Comparison of ENCODE assay signal across 1 cellular context in the genomic region with DNA sequence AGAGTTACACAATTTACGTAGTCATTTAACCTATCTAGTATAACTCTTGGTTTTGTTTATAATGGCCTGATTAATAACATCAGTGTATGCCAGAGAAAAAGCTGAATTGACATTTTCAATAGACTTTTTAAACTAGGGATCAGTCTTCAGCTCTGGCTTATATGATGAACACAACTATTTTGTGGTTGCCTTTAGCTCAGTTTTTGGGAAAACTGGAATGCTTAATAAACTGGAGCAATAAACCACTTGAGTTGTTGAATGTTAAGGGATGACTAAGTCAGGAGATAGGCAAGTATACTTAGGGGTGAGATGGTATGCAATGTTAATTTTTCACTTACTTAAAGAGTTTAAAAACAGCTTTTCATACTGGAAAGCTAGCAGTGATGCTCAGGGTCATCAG.
TF ChIP-seq lines count a peak whose summit lies in the region.

No MANE protein-coding gene starts in this region.

TF ChIP-seq in SK-N-SH treated with all-trans-retinoic acid at 6 μM for 48 hours, 23 proteins besides CTCF, POLR2A, EP300 and RAD21 (continued from another document):
- TF ChIP-seq, protein P1, sequence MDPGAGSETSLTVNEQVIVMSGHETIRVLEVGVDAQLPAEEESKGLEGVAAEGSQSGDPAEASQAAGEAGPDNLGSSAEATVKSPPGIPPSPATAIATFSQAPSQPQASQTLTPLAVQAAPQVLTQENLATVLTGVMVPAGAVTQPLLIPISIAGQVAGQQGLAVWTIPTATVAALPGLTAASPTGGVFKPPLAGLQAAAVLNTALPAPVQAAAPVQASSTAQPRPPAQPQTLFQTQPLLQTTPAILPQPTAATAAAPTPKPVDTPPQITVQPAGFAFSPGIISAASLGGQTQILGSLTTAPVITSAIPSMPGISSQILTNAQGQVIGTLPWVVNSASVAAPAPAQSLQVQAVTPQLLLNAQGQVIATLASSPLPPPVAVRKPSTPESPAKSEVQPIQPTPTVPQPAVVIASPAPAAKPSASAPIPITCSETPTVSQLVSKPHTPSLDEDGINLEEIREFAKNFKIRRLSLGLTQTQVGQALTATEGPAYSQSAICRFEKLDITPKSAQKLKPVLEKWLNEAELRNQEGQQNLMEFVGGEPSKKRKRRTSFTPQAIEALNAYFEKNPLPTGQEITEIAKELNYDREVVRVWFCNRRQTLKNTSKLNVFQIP (CRISPR knock-in tag; IDR thresholded peaks at IDR 0.05; ENCODE audit: borderline replicate concordance, low read depth) = no peak
- no peak for TF ChIP-seq ZFP30 (CRISPR knock-in tag; IDR thresholded peaks at IDR 0.05)
- no peak for TF ChIP-seq BACH2 (CRISPR knock-in tag; IDR thresholded peaks at IDR 0.05; ENCODE audit: borderline replicate concordance)
- TF ChIP-seq, protein P2, sequence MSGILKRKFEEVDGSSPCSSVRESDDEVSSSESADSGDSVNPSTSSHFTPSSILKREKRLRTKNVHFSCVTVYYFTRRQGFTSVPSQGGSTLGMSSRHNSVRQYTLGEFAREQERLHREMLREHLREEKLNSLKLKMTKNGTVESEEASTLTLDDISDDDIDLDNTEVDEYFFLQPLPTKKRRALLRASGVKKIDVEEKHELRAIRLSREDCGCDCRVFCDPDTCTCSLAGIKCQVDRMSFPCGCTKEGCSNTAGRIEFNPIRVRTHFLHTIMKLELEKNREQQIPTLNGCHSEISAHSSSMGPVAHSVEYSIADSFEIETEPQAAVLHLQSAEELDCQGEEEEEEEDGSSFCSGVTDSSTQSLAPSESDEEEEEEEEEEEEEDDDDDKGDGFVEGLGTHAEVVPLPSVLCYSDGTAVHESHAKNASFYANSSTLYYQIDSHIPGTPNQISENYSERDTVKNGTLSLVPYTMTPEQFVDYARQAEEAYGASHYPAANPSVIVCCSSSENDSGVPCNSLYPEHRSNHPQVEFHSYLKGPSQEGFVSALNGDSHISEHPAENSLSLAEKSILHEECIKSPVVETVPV (CRISPR knock-in tag; IDR thresholded peaks at IDR 0.05) = no peak
- no peak for TF ChIP-seq GLIS3 (CRISPR knock-in tag; IDR thresholded peaks at IDR 0.05)
- no peak for TF ChIP-seq RARB (CRISPR knock-in tag; IDR thresholded peaks at IDR 0.05)
- TF ChIP-seq TCF4 (CRISPR knock-in tag; IDR thresholded peaks at IDR 0.05; ENCODE audit: borderline replicate concordance) = no peak
- TF ChIP-seq CSDC2 (CRISPR knock-in tag; IDR thresholded peaks at IDR 0.05) = no peak
- TF ChIP-seq ARNTL (CRISPR knock-in tag; IDR thresholded peaks at IDR 0.05; ENCODE audit: borderline replicate concordance, low read depth) = no peak
- TF ChIP-seq ZNF70 (CRISPR knock-in tag; IDR thresholded peaks at IDR 0.05) = no peak
- TF ChIP-seq PPARA (CRISPR knock-in tag; IDR thresholded peaks at IDR 0.05; ENCODE audit: borderline replicate concordance) = no peak
- TF ChIP-seq ZFP3 (CRISPR knock-in tag; IDR thresholded peaks at IDR 0.05) = no peak
- TF ChIP-seq, protein P3, sequence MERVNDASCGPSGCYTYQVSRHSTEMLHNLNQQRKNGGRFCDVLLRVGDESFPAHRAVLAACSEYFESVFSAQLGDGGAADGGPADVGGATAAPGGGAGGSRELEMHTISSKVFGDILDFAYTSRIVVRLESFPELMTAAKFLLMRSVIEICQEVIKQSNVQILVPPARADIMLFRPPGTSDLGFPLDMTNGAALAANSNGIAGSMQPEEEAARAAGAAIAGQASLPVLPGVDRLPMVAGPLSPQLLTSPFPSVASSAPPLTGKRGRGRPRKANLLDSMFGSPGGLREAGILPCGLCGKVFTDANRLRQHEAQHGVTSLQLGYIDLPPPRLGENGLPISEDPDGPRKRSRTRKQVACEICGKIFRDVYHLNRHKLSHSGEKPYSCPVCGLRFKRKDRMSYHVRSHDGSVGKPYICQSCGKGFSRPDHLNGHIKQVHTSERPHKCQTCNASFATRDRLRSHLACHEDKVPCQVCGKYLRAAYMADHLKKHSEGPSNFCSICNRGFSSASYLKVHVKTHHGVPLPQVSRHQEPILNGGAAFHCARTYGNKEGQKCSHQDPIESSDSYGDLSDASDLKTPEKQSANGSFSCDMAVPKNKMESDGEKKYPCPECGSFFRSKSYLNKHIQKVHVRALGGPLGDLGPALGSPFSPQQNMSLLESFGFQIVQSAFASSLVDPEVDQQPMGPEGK (CRISPR knock-in tag; IDR thresholded peaks at IDR 0.05; ENCODE audit: borderline replicate concordance) = no peak
- no peak for TF ChIP-seq ESRRG (CRISPR knock-in tag; IDR thresholded peaks at IDR 0.05)
TF ChIP-seq in SK-N-SH treated with all-trans-retinoic acid at 6 μM for 48 hours: peak in this region for 0.
